ENCODE assay signal across 8 cellular contexts in the genomic region with DNA sequence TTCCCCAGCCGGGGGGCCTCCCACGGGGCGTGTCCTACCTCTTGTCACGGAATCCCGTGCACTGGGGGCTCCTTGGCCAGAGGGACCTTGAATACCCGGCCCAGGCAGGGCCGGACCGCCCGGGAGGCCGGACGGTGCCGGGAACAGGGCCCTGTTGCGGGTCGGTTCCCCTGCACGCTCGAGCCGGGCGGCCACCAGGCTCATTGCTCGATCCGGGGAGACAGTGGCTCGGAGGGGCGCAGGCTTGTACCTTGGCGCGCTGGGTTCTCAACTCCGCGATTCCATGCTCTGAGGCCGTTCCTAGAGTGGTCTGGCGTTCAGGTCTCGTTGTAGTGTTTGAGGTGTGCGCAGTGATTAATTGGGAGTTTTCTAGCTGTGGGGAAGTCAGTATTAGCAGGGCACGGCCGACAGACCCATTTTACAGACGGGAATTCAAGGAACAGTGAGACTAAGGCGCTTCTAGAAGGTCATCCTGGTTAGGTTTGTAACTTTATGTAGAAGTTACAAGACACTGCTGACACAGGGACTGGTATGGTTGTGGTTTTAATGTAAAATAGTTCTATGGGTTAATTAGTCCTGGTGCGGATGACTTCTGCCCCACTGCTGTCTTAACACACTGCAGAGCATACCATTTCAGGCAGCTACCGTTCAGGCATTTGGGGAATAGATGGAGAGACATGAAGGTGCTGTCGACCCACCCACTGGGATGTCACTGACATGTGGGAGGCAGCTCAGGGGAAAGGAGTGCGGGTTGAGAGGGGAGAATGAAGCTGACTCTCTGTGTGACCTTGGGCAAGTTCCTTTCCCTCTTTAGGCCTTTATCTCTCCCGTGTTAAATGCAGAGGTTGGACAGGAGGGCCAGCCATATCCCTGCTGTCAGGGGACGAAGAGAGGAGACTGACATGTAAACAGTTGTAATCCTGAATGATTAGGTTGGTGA. TPM values are rescaled to one million over a fixed set of nuclear protein-coding genes. Genes with fewer than 3 reads are reported as not detected.
DNase-seq lines count a peak whose midpoint lies in the region; FAIRE-seq and TF ChIP-seq lines count a peak whose summit lies in the region.

No MANE protein-coding gene starts in this region.

- H3K79me1 ChIP-seq in mesendoderm (ENCODE audit: low read length): peaks cover 35% of the 10 kb centered on the region

- no peak overlapping the region for H2AK5ac ChIP-seq in mesendoderm (ENCODE audit: low read length)

- no peaks in the 10 kb centered on the region for H3K9me2 ChIP-seq in MM.1S (replicated peaks; ENCODE audit: insufficient read depth, low read length)

- no peaks in the 10 kb centered on the region; the same call in 1 of the 2 replicates for H4K20me1 ChIP-seq in MM.1S (ENCODE audit: insufficient read depth, low read length)

- peaks cover 5% of the 10 kb centered on the region for H3F3A ChIP-seq in MM.1S (ENCODE audit: insufficient read depth, low read length)

- no peaks in the 10 kb centered on the region for H3K36me3 ChIP-seq in MM.1S (replicated peaks; ENCODE audit: insufficient read depth, low read length)
- H3K36me3 ChIP-seq in mesendoderm (ENCODE audit: control insufficient read depth, insufficient read depth, low read length): no peaks in the 10 kb centered on the region
- no peaks in the 10 kb centered on the region for H3K36me3 ChIP-seq in uterus

- H2BK5ac ChIP-seq in mesendoderm (ENCODE audit: low read length): no peak overlapping the region

- H3K4me2 ChIP-seq in MM.1S (ENCODE audit: low read depth, low read length): peak overlapping the region; percentile 68
- peak overlapping the region; percentile 94 for H3K4me2 ChIP-seq in mesendoderm (ENCODE audit: low read length)

- H4K8ac ChIP-seq in mesendoderm (ENCODE audit: low read depth, low read length): no peak overlapping the region

- peak overlapping the region; percentile 48 for H3K23ac ChIP-seq in mesendoderm (ENCODE audit: low read length)

- peak overlapping the region; percentile 28 for H3K4ac ChIP-seq in mesendoderm (ENCODE audit: low read depth, low read length)

- H2AFZ ChIP-seq in MM.1S (ENCODE audit: low read length): peak overlapping the region; percentile 74

- H2BK15ac ChIP-seq in mesendoderm (replicated peaks; ENCODE audit: low read depth): no peak overlapping the region

- H3K9ac ChIP-seq in MM.1S (ENCODE audit: low read length) (peak overlapping the region; percentile 83), mesendoderm (ENCODE audit: low read length) (peak overlapping the region; percentile 97)

- WGBS in mesendoderm (ENCODE audit: extremely low coverage, insufficient coverage, low lambda C conversion rate): no CpG with 5 or more reads among the region's 40 CpGs

- peak overlapping the region; percentile 27; the same call in 1 of the 2 replicates for H3K27ac ChIP-seq in MM.1S (ENCODE audit: low read length)
- H3K27ac ChIP-seq in mesendoderm (ENCODE audit: low read depth, low read length): no peak overlapping the region
- H3K27ac ChIP-seq in uterus: peak overlapping the region; percentile 90 to 95

- DNase-seq in stimulated activated CD4-positive, alpha-beta T cell treated with anti-CD3 and anti-CD28 coated beads, Interleukin-2, amount 100 ng/mL, for 48 hours: peak; percentile 5 to 6
- no peak for DNase-seq in stimulated activated CD4-positive, alpha-beta T cell treated with anti-CD3 and anti-CD28 coated beads, Interleukin-4, amount 100 ng/mL, for 24 hours
- DNase-seq in MM.1S (no peak), choroid plexus epithelial cell (ENCODE audit: low read depth) (no peak), mesendoderm (no peak), uterus (no peak), D721Med (ENCODE audit: insufficient read length, low spot score) (no peak), GM19240 (ENCODE audit: insufficient read length, low spot score) (no peak)

- peak overlapping the region; percentile 94 for H3K4me3 ChIP-seq in MM.1S (ENCODE audit: low read length)
- H3K4me3 ChIP-seq in choroid plexus epithelial cell (ENCODE audit: low read depth, low read length): peak overlapping the region; percentile 96
- peak overlapping the region; percentile 92 for H3K4me3 ChIP-seq in mesendoderm (ENCODE audit: low read length)
- peak overlapping the region; percentile 84 to 99 for H3K4me3 ChIP-seq in uterus

- no peak for TF ChIP-seq CTCF in MM.1S (IDR thresholded peaks at IDR 0.05; ENCODE audit: low read length)
- TF ChIP-seq CTCF in choroid plexus epithelial cell (conservative IDR thresholded peaks at IDR 0.05; ENCODE audit: low read depth, low read length): no peak
- TF ChIP-seq CTCF in uterus (IDR thresholded peaks at IDR 0.05): no peak
- no peak for TF ChIP-seq CTCF in D721Med (IDR thresholded peaks at IDR 0.05; ENCODE audit: insufficient read depth, missing control alignments)

- H4K5ac ChIP-seq in mesendoderm (ENCODE audit: low read length): no peak overlapping the region

- H3K18ac ChIP-seq in mesendoderm (ENCODE audit: low read length): peak overlapping the region; percentile 78

- TF ChIP-seq POLR2A in uterus (IDR thresholded peaks at IDR 0.05): no peak

- H2BK120ac ChIP-seq in mesendoderm (ENCODE audit: low read depth, low read length): no peak overlapping the region

- H3K56ac ChIP-seq in mesendoderm (ENCODE audit: low read length): peak overlapping the region; percentile 93

- intact Hi-C loops in uterus (cut with DNase I; ENCODE audit: low total_unique reads): no loop called here

- H3K9me3 ChIP-seq in MM.1S (replicated peaks; ENCODE audit: insufficient read depth, low read length): no peaks in the 10 kb centered on the region
- no peaks in the 10 kb centered on the region for H3K9me3 ChIP-seq in uterus

- H3K27me3 ChIP-seq in MM.1S (replicated peaks; ENCODE audit: insufficient read depth, low read length) (no peaks in the 10 kb centered on the region), mesendoderm (ENCODE audit: insufficient read depth, low read length, poor library complexity) (no peaks in the 10 kb centered on the region), uterus (no peaks in the 10 kb centered on the region)

- H3K79me2 ChIP-seq in MM.1S (ENCODE audit: low read length) (peaks cover 69% of the 10 kb centered on the region), mesendoderm (ENCODE audit: control insufficient read depth, insufficient read depth, low read length) (peaks cover 47% of the 10 kb centered on the region)

- FAIRE-seq in D721Med (lab: Jason Lieb, UNC): no peak

- H3K4me1 ChIP-seq in MM.1S (ENCODE audit: low read length): peaks cover 29% of the 10 kb centered on the region
- no peaks in the 10 kb centered on the region for H3K4me1 ChIP-seq in mesendoderm (ENCODE audit: control insufficient read depth, low read depth, low read length)
- peaks cover 14 to 15% of the 10 kb centered on the region in 2 donors for H3K4me1 ChIP-seq in uterus

RNA-seq across cellular contexts. Expression of a gene that starts 0.6 kb away (rescaled TPM):
- polyA plus RNA-seq in mesendoderm (2013, experiment 1 of 2): 74.4 TPM
- 74.1 TPM for polyA plus RNA-seq in mesendoderm (2013, experiment 2 of 2)
- 10 to 100 TPM; 30.6 to 99.5 (median 64.2) TPM for total RNA-seq in uterus

RNA-seq across cellular contexts. Expression of a gene that starts 9.9 kb away (rescaled TPM):
- 0.06 TPM for polyA plus RNA-seq in mesendoderm (2013, experiment 1 of 2)
- not detected for polyA plus RNA-seq in mesendoderm (2013, experiment 2 of 2)
- not detected for total RNA-seq in uterus

RNA-seq across cellular contexts. Expression of a gene that starts 13.7 kb away (rescaled TPM):
- not detected for polyA plus RNA-seq in mesendoderm (2013, experiment 1 of 2)
- polyA plus RNA-seq in mesendoderm (2013, experiment 2 of 2): not detected
- not detected for total RNA-seq in uterus

RNA-seq across cellular contexts. Expression of a gene that starts 41.4 kb away (rescaled TPM):
- polyA plus RNA-seq in mesendoderm (2013, experiment 1 of 2): 435 TPM
- polyA plus RNA-seq in mesendoderm (2013, experiment 2 of 2): 437 TPM
- total RNA-seq in uterus: 1 to 10 TPM in 3 of 4 donors, not detected in 1; 3.0 to 7.4 (median 3.5) TPM

RNA-seq across cellular contexts. Expression of a gene that starts 45.5 kb away (rescaled TPM):
- 4.8 TPM for polyA plus RNA-seq in mesendoderm (2013, experiment 1 of 2)
- 4.7 TPM for polyA plus RNA-seq in mesendoderm (2013, experiment 2 of 2)
- total RNA-seq in uterus: 10 to 100 TPM in 2 of 4 donors, 1 to 10 TPM in 2; 1.0 to 52.4 (median 13.9) TPM

Comparison
In these comparisons a context has a peak if more than half of its experiments do, and no peak if none do; other contexts are left out.
1. DNase-seq: peak in stimulated activated CD4-positive, alpha-beta T cell treated with anti-CD3 and anti-CD28 coated beads, Interleukin-2, amount 100 ng/mL, for 48 hours (2 of 2); none in stimulated activated CD4-positive, alpha-beta T cell treated with anti-CD3 and anti-CD28 coated beads, Interleukin-4, amount 100 ng/mL, for 24 hours (single experiment), MM.1S (single experiment), choroid plexus epithelial cell (single experiment), mesendoderm (single experiment), uterus (0 of 2), D721Med (single experiment) and GM19240 (single experiment).
2. Peak in every context shown above with its lines, with median percentiles within 50 percentile points of each other: H3K4me3 ChIP-seq.